In the genomic region with DNA sequence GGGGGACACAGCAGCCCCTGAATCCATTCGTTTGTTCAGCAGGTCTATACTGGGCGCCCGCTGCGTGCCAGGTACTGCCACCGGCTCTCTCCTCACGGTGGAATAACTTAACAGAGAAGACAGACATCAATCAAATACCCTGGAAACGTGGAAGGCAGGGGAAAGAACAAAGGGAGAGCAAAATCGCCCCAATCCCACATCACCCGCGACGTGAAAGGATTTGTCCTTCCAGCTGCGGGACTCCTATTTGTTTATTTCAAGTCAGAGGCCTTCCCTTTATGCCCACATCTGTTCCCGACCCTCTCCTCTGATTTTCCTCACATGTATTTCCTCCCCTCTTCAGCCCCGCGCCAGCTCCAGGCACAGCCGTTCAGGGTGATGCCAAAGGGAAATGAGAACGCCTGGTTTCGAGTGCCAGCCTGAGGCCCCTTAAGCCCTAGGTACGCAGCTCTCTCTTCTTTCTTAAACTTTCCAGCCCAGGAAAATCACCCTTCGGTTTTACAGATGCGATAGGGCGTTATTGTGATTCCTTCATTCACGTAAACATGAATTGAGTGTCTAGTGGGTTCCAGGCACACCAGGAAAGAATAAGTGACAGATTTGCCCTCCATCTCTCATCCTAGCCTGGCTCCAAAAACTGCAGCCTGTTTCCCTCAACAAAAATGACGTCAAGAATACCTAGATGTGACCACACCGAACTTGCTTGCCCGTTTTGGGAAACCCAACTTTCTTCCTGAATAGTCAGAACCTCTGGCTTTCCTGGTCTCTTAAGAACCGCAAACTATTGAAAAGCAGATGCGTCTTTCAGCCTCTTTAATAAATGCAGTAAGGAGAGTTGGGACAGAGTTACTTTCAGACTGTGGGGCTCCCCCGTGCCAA, we compare ENCODE assay signal across 9 cellular contexts. TPM values are rescaled to one million over a fixed set of nuclear protein-coding genes. Genes with fewer than 3 reads are reported as not detected.
DNase-seq lines count a peak whose midpoint lies in the region; ATAC-seq and TF ChIP-seq lines count a peak whose summit lies in the region.
"Had no signal": no experiment of that assay in that cellular context is flagged by ENCODE, and none has a peak within 500 bp of the region (broad histone marks: within the 10 kb centered on the region; RNA-seq: fewer than 3 reads in every experiment).

No MANE protein-coding gene starts in this region.

- no peak for TF ChIP-seq CTCF in ovary (IDR thresholded peaks at IDR 0.05)

- no peak overlapping the region for H3K27ac ChIP-seq in ovary

- H3K27me3 ChIP-seq in ovary, result no peaks in the 10 kb centered on the region

- H3K4me3 Mint-ChIP-seq in activated CD8-positive, alpha-beta memory T cell treated with anti-CD3 and anti-CD28 coated beads, Interleukin-2, amount 10 ng/mL, durations not matched to agents 7 days and 5 days, result peak overlapping the region; percentile 60
- peak overlapping the region; percentile 76 to 80 for H3K4me3 Mint-ChIP-seq in activated T-cell treated with anti-CD3 and anti-CD28 coated beads, Interleukin-2, amount 50 U/mL, for 72 hours
- H3K4me3 Mint-ChIP-seq in immature natural killer cell, result peak overlapping the region; percentile 60 to 76 (median 75)
- peak overlapping the region; percentile 74 to 81 for H3K4me3 Mint-ChIP-seq in stimulated activated naive B cell treated with anti-CD40 and anti-IgM and Interleukin-4, amounts not matched to agents 10 μg/mL and 1 μg/mL and 100 μg/mL, for 72 hours

- intact Hi-C loops in ovary (cut with DNase I), result no loop called here

- H3K4me1 ChIP-seq in ovary (ENCODE audit: insufficient read depth), result peaks cover 9% of the 10 kb centered on the region

- no peak for TF ChIP-seq EP300 in ovary (IDR thresholded peaks at IDR 0.05)

- peaks cover 64% of the 10 kb centered on the region for H3K27me3 Mint-ChIP-seq in activated CD8-positive, alpha-beta memory T cell treated with anti-CD3 and anti-CD28 coated beads, Interleukin-2, amount 10 ng/mL, durations not matched to agents 7 days and 5 days
- peaks cover 58% of the 10 kb centered on the region for H3K27me3 Mint-ChIP-seq in activated T-cell treated with anti-CD3 and anti-CD28 coated beads, Interleukin-2, amount 50 U/mL, for 72 hours (ENCODE audit: low read depth)
- H3K27me3 Mint-ChIP-seq in immature natural killer cell (ENCODE audit: low read depth in 3 of 3), result peaks cover 11 to 29% (median 17%) of the 10 kb centered on the region in 3 donors
- H3K27me3 Mint-ChIP-seq in stimulated activated naive B cell treated with anti-CD40 and anti-IgM and Interleukin-4, amounts not matched to agents 10 μg/mL and 1 μg/mL and 100 μg/mL, for 72 hours, result peaks cover 39 to 41% of the 10 kb centered on the region in 2 donors

- no peaks in the 10 kb centered on the region for H3K9me3 ChIP-seq in ovary

- H3K36me3 Mint-ChIP-seq in activated CD8-positive, alpha-beta memory T cell treated with anti-CD3 and anti-CD28 coated beads, Interleukin-2, amount 10 ng/mL, durations not matched to agents 7 days and 5 days, result peaks cover 2% of the 10 kb centered on the region
- H3K36me3 Mint-ChIP-seq in activated T-cell treated with anti-CD3 and anti-CD28 coated beads, Interleukin-2, amount 50 U/mL, for 72 hours (ENCODE audit: insufficient read depth in 2 of 2), result peaks cover 0 to 2% of the 10 kb centered on the region in 2 donors
- H3K36me3 Mint-ChIP-seq in immature natural killer cell, result no peaks in the 10 kb centered on the region
- no peaks in the 10 kb centered on the region for H3K36me3 Mint-ChIP-seq in stimulated activated naive B cell treated with anti-CD40 and anti-IgM and Interleukin-4, amounts not matched to agents 10 μg/mL and 1 μg/mL and 100 μg/mL, for 72 hours

- peak overlapping the region; percentile 11 for H3K27ac Mint-ChIP-seq in activated CD8-positive, alpha-beta memory T cell treated with anti-CD3 and anti-CD28 coated beads, Interleukin-2, amount 10 ng/mL, durations not matched to agents 7 days and 5 days
- H3K27ac Mint-ChIP-seq in activated T-cell treated with anti-CD3 and anti-CD28 coated beads, Interleukin-2, amount 50 U/mL, for 72 hours, result no peak overlapping the region
- H3K27ac Mint-ChIP-seq in immature natural killer cell, result no peak overlapping the region
- peak overlapping the region; percentile 59 for H3K27ac Mint-ChIP-seq in stimulated activated naive B cell treated with anti-CD40 and anti-IgM and Interleukin-4, amounts not matched to agents 10 μg/mL and 1 μg/mL and 100 μg/mL, for 72 hours

- H3K4me3 ChIP-seq in ovary, result no peak overlapping the region

- TF ChIP-seq POLR2A in ovary (IDR thresholded peaks at IDR 0.05), result no peak

- ATAC-seq in activated CD8-positive, alpha-beta memory T cell treated with anti-CD3 and anti-CD28 coated beads, Interleukin-2, amount 10 ng/mL, durations not matched to agents 7 days and 5 days, result no peak
- ATAC-seq in activated T-cell treated with anti-CD3 and anti-CD28 coated beads, Interleukin-2, amount 50 U/mL, for 72 hours (replicated peaks in 1 of 2), result peak in 1 of 2 donors; percentile 29
- ATAC-seq in stimulated activated naive B cell treated with anti-CD40 and anti-IgM and Interleukin-4, amounts not matched to agents 10 μg/mL and 1 μg/mL and 100 μg/mL, for 72 hours (replicated peaks), result no peak
- ATAC-seq in GM18870 (IDR thresholded peaks at IDR 0.05; ENCODE audit: unreplicated experiment), result no peak

- DNase-seq in activated CD8-positive, alpha-beta memory T cell treated with anti-CD3 and anti-CD28 coated beads, Interleukin-2, amount 10 ng/mL, durations not matched to agents 7 days and 5 days, result no peak
- no peak for DNase-seq in activated CD8-positive, alpha-beta memory T cell treated with anti-CD3 and anti-CD28 coated beads for 24 hours
- DNase-seq in activated T-cell treated with anti-CD3 and anti-CD28 coated beads, Interleukin-2, amount 50 U/mL, for 72 hours, result no peak
- no peak for DNase-seq in immature natural killer cell
- no peak for DNase-seq in stimulated activated naive B cell treated with anti-CD40 and anti-IgM and Interleukin-4, amounts not matched to agents 10 μg/mL and 1 μg/mL and 100 μg/mL, for 72 hours
- no peak for DNase-seq in ovary
- DNase-seq in NCI-H82 treated with DMSO at 0.1 percent for 48 hours (lab: John Stamatoyannopoulos, UW; ENCODE audit: unreplicated experiment), result no peak
- DNase-seq: RPMI8226 had no signal

- CTCF ChIA-PET in activated CD8-positive, alpha-beta memory T cell treated with anti-CD3 and anti-CD28 coated beads, Interleukin-2, amount 10 ng/mL, durations not matched to agents 7 days and 5 days (lab: Charles Lee), result no interaction called here

- no peaks in the 10 kb centered on the region for H3K36me3 ChIP-seq in ovary

- peaks cover 28% of the 10 kb centered on the region for H3K4me1 Mint-ChIP-seq in activated CD8-positive, alpha-beta memory T cell treated with anti-CD3 and anti-CD28 coated beads, Interleukin-2, amount 10 ng/mL, durations not matched to agents 7 days and 5 days
- H3K4me1 Mint-ChIP-seq in activated T-cell treated with anti-CD3 and anti-CD28 coated beads, Interleukin-2, amount 50 U/mL, for 72 hours (ENCODE audit: low read depth), result peaks cover 15% of the 10 kb centered on the region
- peaks cover 12 to 21% of the 10 kb centered on the region in 2 donors for H3K4me1 Mint-ChIP-seq in immature natural killer cell
- peaks cover 9 to 21% of the 10 kb centered on the region in 2 donors for H3K4me1 Mint-ChIP-seq in stimulated activated naive B cell treated with anti-CD40 and anti-IgM and Interleukin-4, amounts not matched to agents 10 μg/mL and 1 μg/mL and 100 μg/mL, for 72 hours

- 11 to 19% (median 13%) methylated on average over 29 of the region's 29 CpGs for WGBS in ovary, 3 donors

- H3K9me3 Mint-ChIP-seq in activated CD8-positive, alpha-beta memory T cell treated with anti-CD3 and anti-CD28 coated beads, Interleukin-2, amount 10 ng/mL, durations not matched to agents 7 days and 5 days (ENCODE audit: low read depth), result no peaks in the 10 kb centered on the region
- H3K9me3 Mint-ChIP-seq in activated T-cell treated with anti-CD3 and anti-CD28 coated beads, Interleukin-2, amount 50 U/mL, for 72 hours, result no peaks in the 10 kb centered on the region
- H3K9me3 Mint-ChIP-seq in immature natural killer cell, result no peaks in the 10 kb centered on the region
- H3K9me3 Mint-ChIP-seq in stimulated activated naive B cell treated with anti-CD40 and anti-IgM and Interleukin-4, amounts not matched to agents 10 μg/mL and 1 μg/mL and 100 μg/mL, for 72 hours, result no peaks in the 10 kb centered on the region

RNA-seq across cellular contexts. Expression of gene PROK2, which starts 0.9 kb away (rescaled TPM):
- 1 to 10 TPM; 3.1 to 3.4 TPM for total RNA-seq in activated CD8-positive, alpha-beta memory T cell treated with anti-CD3 and anti-CD28 coated beads, Interleukin-2, amount 10 ng/mL, durations not matched to agents 7 days and 5 days
- total RNA-seq in activated T-cell treated with anti-CD3 and anti-CD28 coated beads, Interleukin-2, amount 50 U/mL, for 72 hours, result under 1 TPM; 0.16 to 0.24 TPM
- not detected for polyA plus RNA-seq in immature natural killer cell
- total RNA-seq in ovary, result under 1 TPM in 3 of 7 donors, not detected in 4; 0.12 to 0.25 (median 0.20) TPM
- polyA plus RNA-seq in ovary, result under 1 TPM; 0.08 to 0.45 TPM

RNA-seq across cellular contexts. Expression of gene GPR27, which starts 32.2 kb away (rescaled TPM):
- total RNA-seq in activated CD8-positive, alpha-beta memory T cell treated with anti-CD3 and anti-CD28 coated beads, Interleukin-2, amount 10 ng/mL, durations not matched to agents 7 days and 5 days, result 1 to 10 TPM; 2.3 to 5.3 TPM
- 1 to 10 TPM in 1 of 2 donors, under 1 TPM in 1; 0.90 to 2.5 TPM for total RNA-seq in activated T-cell treated with anti-CD3 and anti-CD28 coated beads, Interleukin-2, amount 50 U/mL, for 72 hours
- 1 to 10 TPM in 1 of 3 donors, under 1 TPM in 1, not detected in 1; 0.22 to 1.3 TPM for polyA plus RNA-seq in immature natural killer cell
- 10 to 100 TPM in 1 of 7 donors, 1 to 10 TPM in 6; 2.1 to 12.7 (median 6.1) TPM for total RNA-seq in ovary
- 1 to 10 TPM; 5.0 to 9.2 TPM for polyA plus RNA-seq in ovary

Comparison
In these comparisons a context has a peak if more than half of its experiments do, and no peak if none do; other contexts are left out.
1. H3K27ac Mint-ChIP-seq: peak in activated CD8-positive, alpha-beta memory T cell treated with anti-CD3 and anti-CD28 coated beads, Interleukin-2, amount 10 ng/mL, durations not matched to agents 7 days and 5 days (single experiment) and stimulated activated naive B cell treated with anti-CD40 and anti-IgM and Interleukin-4, amounts not matched to agents 10 μg/mL and 1 μg/mL and 100 μg/mL, for 72 hours (single experiment); none in activated T-cell treated with anti-CD3 and anti-CD28 coated beads, Interleukin-2, amount 50 U/mL, for 72 hours (single experiment) and immature natural killer cell (0 of 6).
2. Peak in every context shown above with its lines, with median percentiles within 50 percentile points of each other: H3K4me3 Mint-ChIP-seq.